In the genomic region with DNA sequence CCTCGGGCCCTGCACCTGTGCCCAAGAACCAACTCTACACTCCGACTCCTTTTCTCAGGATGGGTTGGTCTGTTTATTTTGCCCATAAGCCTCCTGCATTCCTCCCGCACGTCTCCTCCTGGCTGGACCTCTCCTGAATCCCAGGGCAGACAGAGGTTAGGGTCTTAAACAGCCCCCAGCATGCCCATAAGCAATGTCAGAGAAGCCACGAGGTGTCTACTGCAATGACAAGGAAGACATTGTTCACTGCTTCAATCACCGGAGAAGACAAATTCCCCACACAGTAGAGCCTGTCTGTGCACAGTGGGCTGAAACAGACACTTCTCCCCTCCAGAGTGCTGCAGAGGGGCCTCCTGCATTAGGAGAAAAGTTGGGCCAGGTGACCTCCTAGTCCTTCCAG, we compare ENCODE assay signal across 20 cellular contexts.
A peak's percentile ranks its signal among the peaks of the same experiment; 100 is the strongest.
DNase-seq lines count a peak whose midpoint lies in the region; ATAC-seq, FAIRE-seq and TF ChIP-seq lines count a peak whose summit lies in the region.
"Had no signal": no experiment of that assay in that cellular context is flagged by ENCODE, and none has a peak within 500 bp of the region (broad histone marks: within the 10 kb centered on the region; RNA-seq: fewer than 3 reads in every experiment).

No MANE protein-coding gene starts in this region.

- H2BK5ac ChIP-seq in H1 (ENCODE audit: low read depth, low read length) (no peak overlapping the region), neuronal stem cell (ENCODE audit: low read length) (no peak overlapping the region)

- WGBS in H1 (ENCODE audit: extremely low coverage in 1 of 2, insufficient coverage in 1 of 2, insufficient read length in 1 of 2, insufficient replicate concordance in 2 of 2, low coverage in 1 of 2, low lambda C conversion rate in 2 of 2, missing lambda C conversion rate in 1 of 2), 2 experiments: 94% methylated on average over 6 of the region's 6 CpGs; no CpG with 5 or more reads in 1 of the 2 experiments
- no CpG with 5 or more reads among the region's 6 CpGs for WGBS in neuronal stem cell (ENCODE audit: extremely low coverage in 2 of 2, insufficient read length in 2 of 2, insufficient replicate concordance in 1 of 2), 2 donors
- WGBS in transverse colon (ENCODE audit: low coverage in 1 of 2), 2 donors: 75% methylated on average over 6 of the region's 6 CpGs; no CpG with 5 or more reads in 1 of the 2 donors

- peak overlapping the region; percentile 86 for H3K27ac ChIP-seq in SJCRH30
- no peak overlapping the region for H3K27ac ChIP-seq in H1 (ENCODE audit: low read depth, low read length)
- no peak overlapping the region for H3K27ac ChIP-seq in neuronal stem cell (replicated peaks; ENCODE audit: low read length)
- no peak overlapping the region for H3K27ac ChIP-seq in upper lobe of right lung
- H3K27ac ChIP-seq in caudate nucleus (ENCODE audit: low read depth, low read length): no peak overlapping the region
- H3K27ac ChIP-seq in transverse colon: no peak overlapping the region

- H2BK20ac ChIP-seq in H1 (ENCODE audit: low read length): no peak overlapping the region; the same call in 1 of the 2 replicates

- H4K8ac ChIP-seq in H1 (ENCODE audit: extremely low read depth, insufficient read depth, low read length) (no peak overlapping the region), neuronal stem cell (ENCODE audit: low read depth, low read length) (no peak overlapping the region)

- H3K23ac ChIP-seq in H1 (ENCODE audit: insufficient read length) (no peak overlapping the region), neuronal stem cell (ENCODE audit: low read depth, low read length, poor library complexity) (no peak overlapping the region)

- no peaks in the 10 kb centered on the region for H4K20me1 ChIP-seq in H1 (replicated peaks in 1 of 2; ENCODE audit: control insufficient read depth in 1 of 2, insufficient read depth in 2 of 2, low read length in 2 of 2)

- no peaks in the 10 kb centered on the region for H3K23me2 ChIP-seq in H1 (ENCODE audit: low read depth, low read length)

- H2AK5ac ChIP-seq in H1 (ENCODE audit: low read depth, low read length) (no peak overlapping the region; the same call in 1 of the 2 replicates), neuronal stem cell (ENCODE audit: low read depth, low read length) (peak overlapping the region; percentile 30)

- H3K4me3 ChIP-seq in SJCRH30 (no peak overlapping the region), H1 (ENCODE audit: extremely low read depth in 1 of 4, insufficient read depth in 2 of 4, low read depth in 3 of 4, low read length in 4 of 4) (no peak overlapping the region), neuronal stem cell (ENCODE audit: low read length in 2 of 2) (no peak overlapping the region), upper lobe of right lung (no peak overlapping the region), transverse colon (no peak overlapping the region)
- H3K4me3 ChIP-seq: GM12878 had no signal

- in situ Hi-C loops in transverse colon (cut with MboI; ENCODE audit: low pct_ligation_motif_present in 1 of 4, low pct_unique_long_range_greater_than_20kb in 1 of 4, low sequenced_read_pairs in 3 of 4): no loop called here

- H3K36me3 ChIP-seq in SJCRH30: no peaks in the 10 kb centered on the region
- no peaks in the 10 kb centered on the region for H3K36me3 ChIP-seq in H1 (ENCODE audit: control insufficient read depth in 2 of 4, insufficient read depth in 4 of 4, low read length in 3 of 4)
- H3K36me3 ChIP-seq in neuronal stem cell (replicated peaks in 1 of 2; ENCODE audit: control insufficient read depth in 2 of 2, insufficient read depth in 2 of 2, low read length in 2 of 2): no peaks in the 10 kb centered on the region
- no peaks in the 10 kb centered on the region for H3K36me3 ChIP-seq in upper lobe of right lung
- no peaks in the 10 kb centered on the region for H3K36me3 ChIP-seq in transverse colon
- H3K36me3 ChIP-seq: BE2C had no signal

- no peak overlapping the region for H4K91ac ChIP-seq in H1 (replicated peaks; ENCODE audit: insufficient read length, low read length)
- H4K91ac ChIP-seq in neuronal stem cell (ENCODE audit: low read depth, low read length, poor library complexity): no peak overlapping the region

- peaks cover 52% of the 10 kb centered on the region for H3K4me1 ChIP-seq in SJCRH30
- H3K4me1 ChIP-seq in H1 (replicated peaks in 1 of 4; ENCODE audit: control insufficient read depth in 3 of 4, insufficient read depth in 4 of 4, low read length in 3 of 4): peaks cover 0 to 11% (median 6%) of the 10 kb centered on the region in 4 experiments; a peak in 6 of 7 replicates
- peaks cover 0 to 4% of the 10 kb centered on the region in 2 donors for H3K4me1 ChIP-seq in neuronal stem cell (ENCODE audit: control insufficient read depth in 2 of 2, insufficient read depth in 1 of 2, low read depth in 1 of 2, low read length in 2 of 2)
- H3K4me1 ChIP-seq in upper lobe of right lung: no peaks in the 10 kb centered on the region
- no peaks in the 10 kb centered on the region for H3K4me1 ChIP-seq in transverse colon

- H2AFZ ChIP-seq in H1 (ENCODE audit: low read length) (no peak overlapping the region), neuronal stem cell (ENCODE audit: low read length) (no peak overlapping the region)

- H2BK120ac ChIP-seq in H1 (replicated peaks; ENCODE audit: low read depth, low read length) (no peak overlapping the region), neuronal stem cell (ENCODE audit: low read depth, low read length) (no peak overlapping the region)

- peak overlapping the region; percentile 90; the same call in 1 of the 2 replicates for H2BK15ac ChIP-seq in H1 (ENCODE audit: low read length)
- peak overlapping the region; percentile 50 for H2BK15ac ChIP-seq in neuronal stem cell (ENCODE audit: low read length)

- no peak for FAIRE-seq in H1 (lab: Jason Lieb, UNC)
- FAIRE-seq: A204.1, GM12878 had no signal

- H3K4ac ChIP-seq in H1 (replicated peaks; ENCODE audit: insufficient read length, low read depth, low read length) (no peak overlapping the region), neuronal stem cell (ENCODE audit: low read length) (no peak overlapping the region)

- H3K18ac ChIP-seq in H1 (ENCODE audit: extremely low read depth, low read length) (no peak overlapping the region), neuronal stem cell (ENCODE audit: low read length) (no peak overlapping the region)

- no peaks in the 10 kb centered on the region for H3K79me2 ChIP-seq in H1 (ENCODE audit: control insufficient read depth in 1 of 2, insufficient read depth in 2 of 2, low read length in 2 of 2)

- CTCF ChIA-PET in H1 (lab: Charles Lee; ENCODE audit: partially characterized antibody): interaction anchor here (1.0 to 3.3 kb wide), 3 partner anchors 16 to 78 kb away, joined by 3 to 15 read pairs (median 4); no protein-coding TSS in a partner anchor

- POLR2A ChIA-PET in H1 (lab: Charles Lee; ENCODE audit: partially characterized antibody): no interaction called here

- H2BK12ac ChIP-seq in H1 (ENCODE audit: low read depth, low read length) (peak overlapping the region; percentile 63; the same call in 1 of the 2 replicates), neuronal stem cell (ENCODE audit: low read length) (no peak overlapping the region)

- TF ChIP-seq EP300 in H1 (IDR thresholded peaks at IDR 0.05; ENCODE audit: borderline replicate concordance in 1 of 2, low read depth in 2 of 2, low read length in 2 of 2): no peak
- TF ChIP-seq EP300 in transverse colon (IDR thresholded peaks at IDR 0.05; ENCODE audit: low read depth): no peak

- H3K79me1 ChIP-seq in H1 (ENCODE audit: low read depth, low read length) (no peaks in the 10 kb centered on the region), neuronal stem cell (ENCODE audit: low read depth, low read length) (no peaks in the 10 kb centered on the region)

- H3K4me2 ChIP-seq in H1 (ENCODE audit: insufficient read depth in 1 of 2, low read depth in 2 of 2, low read length in 2 of 2) (no peak overlapping the region), neuronal stem cell (ENCODE audit: insufficient read depth, low read length, poor library complexity, severe bottlenecking) (no peak overlapping the region)

- no peak overlapping the region for H3K14ac ChIP-seq in H1 (ENCODE audit: insufficient read length)
- H3K14ac ChIP-seq in neuronal stem cell (ENCODE audit: low read length): no peak overlapping the region

- TF ChIP-seq CTCF in H1 (IDR thresholded peaks at IDR 0.05; ENCODE audit: control extremely low read depth in 1 of 3, insufficient read depth in 1 of 3, low read depth in 1 of 3, low read length in 3 of 3) (no peak), upper lobe of right lung (IDR thresholded peaks at IDR 0.05) (no peak), transverse colon (IDR thresholded peaks at IDR 0.05) (no peak)

- DNase-seq in SJCRH30: peak in 1 of 2 experiments; percentile 57
- no peak for DNase-seq in H1 (ENCODE audit: low read depth in 1 of 2, low spot score in 2 of 2)
- no peak for DNase-seq in neuronal stem cell (ENCODE audit: low spot score)
- DNase-seq in upper lobe of right lung: peak; percentile 18
- DNase-seq in caudate nucleus (lab: John Stamatoyannopoulos, UW): no peak
- no peak for DNase-seq in transverse colon
- DNase-seq: ACHN; BE2C; C1 segment of cervical spinal cord; CD4-positive, CD25-positive, alpha-beta regulatory T cell; CD8-positive, alpha-beta memory T cell; COR-L47; DMS 273 treated with DMSO at 0.1 percent for 48 hours; DMS53; DND-41; EL; HCEC 1CT had no signal

- intact Hi-C loops in upper lobe of right lung (cut with DNase I) (no loop called here), transverse colon (cut with DNase I; ENCODE audit: low total_unique reads) (no loop called here)

- H3K56ac ChIP-seq in H1 (replicated peaks; ENCODE audit: insufficient read length, low read depth, low read length): no peak overlapping the region

- ATAC-seq in upper lobe of right lung: no peak
- ATAC-seq in HG02981 (IDR thresholded peaks at IDR 0.05; ENCODE audit: unreplicated experiment): no peak
- ATAC-seq: GM12878 had no signal

- H3K9me3 ChIP-seq in SJCRH30 (replicated peaks) (no peaks in the 10 kb centered on the region), H1 (ENCODE audit: insufficient read depth in 2 of 2, low read depth in 1 of 2, low read length in 1 of 2) (no peaks in the 10 kb centered on the region), neuronal stem cell (replicated peaks in 1 of 2; ENCODE audit: control insufficient read depth in 2 of 2, insufficient read depth in 1 of 2, low read depth in 1 of 2, low read length in 2 of 2) (no peaks in the 10 kb centered on the region), upper lobe of right lung (no peaks in the 10 kb centered on the region), transverse colon (no peaks in the 10 kb centered on the region)
- H3K9me3 ChIP-seq: BE2C had no signal

- no peak for TF ChIP-seq POLR2A in H1 (IDR thresholded peaks at IDR 0.05; ENCODE audit: control extremely low read depth in 1 of 2, low read depth in 2 of 2, low read length in 2 of 2)
- TF ChIP-seq POLR2A in transverse colon (IDR thresholded peaks at IDR 0.05): no peak

- H3K27me3 ChIP-seq in SJCRH30 (no peaks in the 10 kb centered on the region), H1 (replicated peaks in 1 of 4; ENCODE audit: control insufficient read depth in 3 of 4, extremely low read depth in 1 of 4, insufficient read depth in 3 of 4, low read length in 3 of 4) (no peaks in the 10 kb centered on the region; a peak in 1 of 7 replicates), neuronal stem cell (ENCODE audit: control insufficient read depth in 3 of 3, insufficient read depth in 3 of 3, low read depth in 1 of 3, low read length in 3 of 3) (peaks cover 0 to 5% (median 0%) of the 10 kb centered on the region in 3 experiments), upper lobe of right lung (peaks cover 10% of the 10 kb centered on the region), transverse colon (peaks cover 39% of the 10 kb centered on the region)
- H3K27me3 ChIP-seq: BE2C had no signal

- H4K5ac ChIP-seq in H1 (ENCODE audit: insufficient read length, low read depth, low read length): no peak overlapping the region

- H3K9ac ChIP-seq in H1 (replicated peaks in 1 of 4; ENCODE audit: extremely low read depth in 1 of 4, low read depth in 3 of 4, low read length in 3 of 4): no peak overlapping the region
- H3K9ac ChIP-seq in neuronal stem cell (ENCODE audit: low read depth, low read length, poor library complexity): no peak overlapping the region

- TF ChIP-seq RAD21 in H1 (IDR thresholded peaks at IDR 0.05 in 1 of 2, conservative IDR thresholded peaks at IDR 0.05 in 1 of 2; ENCODE audit: low read depth in 2 of 2, low read length in 2 of 2): no peak
